Comparison of ENCODE assay signal across 16 cellular contexts in the genomic region with DNA sequence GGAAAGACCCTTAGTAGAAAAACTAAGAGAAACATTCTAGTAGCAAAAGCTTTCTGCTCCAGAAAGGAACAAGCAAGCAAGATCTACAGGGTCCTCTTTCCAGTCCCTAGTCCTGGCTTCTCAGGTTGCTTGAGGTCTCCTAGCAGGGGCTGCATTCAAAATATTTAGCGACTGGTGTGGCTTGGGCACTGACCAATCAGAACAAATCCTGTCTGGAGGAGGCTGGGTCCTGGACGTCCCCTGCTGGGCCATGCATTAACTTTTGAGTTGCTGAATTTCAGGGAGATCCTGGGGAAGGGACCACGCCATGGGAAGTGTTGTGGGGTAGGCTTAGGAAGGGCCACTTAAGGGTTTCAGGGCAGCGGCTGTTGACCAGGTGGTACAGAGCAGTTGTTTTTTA. TPM values are rescaled to one million over a fixed set of nuclear protein-coding genes. Genes with fewer than 3 reads are reported as not detected.
DNase-seq lines count a peak whose midpoint lies in the region; ATAC-seq and TF ChIP-seq lines count a peak whose summit lies in the region.
"Had no signal": no experiment of that assay in that cellular context is flagged by ENCODE, and none has a peak within 500 bp of the region (broad histone marks: within the 10 kb centered on the region; RNA-seq: fewer than 3 reads in every experiment).

No MANE protein-coding gene starts in this region.

- no peaks in the 10 kb centered on the region for H3K36me3 Mint-ChIP-seq in natural killer cell
- H3K36me3 Mint-ChIP-seq in natural killer cell treated with Interleukin-12 subunit alpha and Interleukin-12 subunit beta and Interleukin-15 and Interleukin-18, amount 100 ng/mL, for 72 hours: peaks cover 10% of the 10 kb centered on the region
- H3K36me3 Mint-ChIP-seq in central memory CD8-positive, alpha-beta T cell (ENCODE audit: insufficient read depth): peaks cover 31% of the 10 kb centered on the region

- peak overlapping the region; percentile 76 for H3K27ac Mint-ChIP-seq in natural killer cell
- H3K27ac Mint-ChIP-seq in natural killer cell treated with Interleukin-12 subunit alpha and Interleukin-12 subunit beta and Interleukin-15 and Interleukin-18, amount 100 ng/mL, for 72 hours: peak overlapping the region in 1 of 2 donors; percentile 34
- H3K27ac Mint-ChIP-seq in central memory CD8-positive, alpha-beta T cell (ENCODE audit: low read depth): peak overlapping the region; percentile 18

- TF ChIP-seq CTCF in natural killer cell (IDR thresholded peaks at IDR 0.05): no peak

- H3K9me3 Mint-ChIP-seq in natural killer cell: no peaks in the 10 kb centered on the region
- no peaks in the 10 kb centered on the region for H3K9me3 Mint-ChIP-seq in natural killer cell treated with Interleukin-12 subunit alpha and Interleukin-12 subunit beta and Interleukin-15 and Interleukin-18, amount 100 ng/mL, for 72 hours
- no peaks in the 10 kb centered on the region for H3K9me3 Mint-ChIP-seq in central memory CD8-positive, alpha-beta T cell

- no peak overlapping the region for H3K4me3 Mint-ChIP-seq in natural killer cell
- H3K4me3 Mint-ChIP-seq in natural killer cell treated with Interleukin-12 subunit alpha and Interleukin-12 subunit beta and Interleukin-15 and Interleukin-18, amount 100 ng/mL, for 72 hours: no peak overlapping the region
- H3K4me3 Mint-ChIP-seq in central memory CD8-positive, alpha-beta T cell: no peak overlapping the region

- DNase-seq in natural killer cell (no peak), left kidney (ENCODE audit: low read depth, low spot score) (peak; percentile 87), SHP77 (lab: John Stamatoyannopoulos, UW) (no peak), GF-D8 (lab: John Stamatoyannopoulos, UW) (no peak), glomerular visceral epithelial cell (ENCODE audit: extremely low spot score) (no peak)
- DNase-seq in natural killer cell treated with Interleukin-12 subunit alpha and Interleukin-12 subunit beta and Interleukin-15 and Interleukin-18, amount 100 ng/mL, for 72 hours (ENCODE audit: low spot score): no peak
- no peak for DNase-seq in central memory CD8-positive, alpha-beta T cell (ENCODE audit: low spot score in 2 of 2)
- DNase-seq in stimulated activated CD8-positive, alpha-beta memory T cell treated with anti-CD3 and anti-CD28 coated beads, Interleukin-4, amount 100 ng/mL, for 48 hours: no peak
- DNase-seq: activated CD4-positive, CD25-positive, alpha-beta regulatory T cell treated with anti-CD3 and anti-CD28 coated beads, Interleukin-2, amount 50 U/mL, for 72 hours; activated T-cell treated with anti-CD3 and anti-CD28 coated beads for 4 hours; cerebellar nuclear complex; left lung; NCI-H1436 treated with DMSO at 0.1 percent for 48 hours; NCI-H510A treated with DMSO at 0.1 percent for 48 hours; RPMI8226; stimulated activated naive CD4-positive, alpha-beta T cell had no signal

- intact Hi-C loops in natural killer cell (cut with micrococcal nuclease): no loop called here

- no peak for ATAC-seq in natural killer cell
- ATAC-seq in natural killer cell treated with Interleukin-12 subunit alpha and Interleukin-12 subunit beta and Interleukin-15 and Interleukin-18, amount 100 ng/mL, for 72 hours: no peak
- ATAC-seq in central memory CD8-positive, alpha-beta T cell (replicated peaks; ENCODE audit: extremely low read depth, poor library complexity, severe bottlenecking): no peak

- peaks cover 65 to 91% of the 10 kb centered on the region in 2 donors for H3K4me1 Mint-ChIP-seq in natural killer cell
- peaks cover 62 to 65% of the 10 kb centered on the region in 2 donors for H3K4me1 Mint-ChIP-seq in natural killer cell treated with Interleukin-12 subunit alpha and Interleukin-12 subunit beta and Interleukin-15 and Interleukin-18, amount 100 ng/mL, for 72 hours (ENCODE audit: low read depth in 2 of 2)
- H3K4me1 Mint-ChIP-seq in central memory CD8-positive, alpha-beta T cell: peaks cover 76% of the 10 kb centered on the region

- no peaks in the 10 kb centered on the region for H3K27me3 Mint-ChIP-seq in natural killer cell (ENCODE audit: low read depth in 2 of 2)
- H3K27me3 Mint-ChIP-seq in natural killer cell treated with Interleukin-12 subunit alpha and Interleukin-12 subunit beta and Interleukin-15 and Interleukin-18, amount 100 ng/mL, for 72 hours: no peaks in the 10 kb centered on the region
- no peaks in the 10 kb centered on the region for H3K27me3 Mint-ChIP-seq in central memory CD8-positive, alpha-beta T cell

RNA-seq across cellular contexts. Expression of gene SORL1, which starts 27.2 kb away (rescaled TPM):
- total RNA-seq in natural killer cell: 100 to 1,000 TPM; 386 to 519 (median 456) TPM
- 10 to 100 TPM; 26.8 to 45.5 TPM for total RNA-seq in natural killer cell treated with Interleukin-12 subunit alpha and Interleukin-12 subunit beta and Interleukin-15 and Interleukin-18, amount 100 ng/mL, for 72 hours

Comparison
In these comparisons a context has a peak if more than half of its experiments do, and no peak if none do; other contexts are left out.
1. RNA of gene SORL1, which starts 27.2 kb away (total RNA-seq): 386 to 519 TPM in natural killer cell; 26.8 to 45.5 TPM in natural killer cell treated with Interleukin-12 subunit alpha and Interleukin-12 subunit beta and Interleukin-15 and Interleukin-18, amount 100 ng/mL, for 72 hours; every median in the first group is over 4 times any median in the second.